1 cellular context compared by ENCODE assay signal in genomic region chr3:120597445-120598049, GRCh38.
TF ChIP-seq lines count a peak whose summit lies in the region.

No MANE protein-coding gene starts in this region.

TF ChIP-seq in GM12878, 131 proteins besides CTCF, POLR2A, EP300 and RAD21 (continued from another document):
- TF ChIP-seq BHLHE40 (IDR thresholded peaks at IDR 0.05; ENCODE audit: borderline replicate concordance in 1 of 2, low read depth in 2 of 2, low read length in 1 of 2), result no peak
